17 cellular contexts compared by ENCODE assay signal in the genomic region with DNA sequence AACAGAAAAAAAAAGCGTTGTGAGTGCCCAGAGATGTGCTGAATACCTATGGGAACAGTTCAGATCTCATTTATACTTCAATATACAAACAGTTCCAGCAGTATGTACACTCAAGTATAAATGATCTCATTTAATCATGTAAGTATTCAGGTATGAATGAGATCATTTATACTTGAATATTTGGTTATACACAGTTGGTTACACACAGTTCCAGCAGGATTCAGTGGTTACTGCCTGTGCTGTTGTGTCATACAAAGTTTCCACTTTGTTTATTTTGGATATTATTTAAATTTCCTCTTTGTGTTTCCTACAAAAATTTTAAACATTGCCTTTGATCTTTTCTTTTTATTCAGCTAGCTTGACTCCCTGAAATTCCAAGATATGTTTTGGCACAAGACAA.
DNase-seq lines count a peak whose midpoint lies in the region; ATAC-seq lines count a peak whose summit lies in the region.
"Had no signal": no experiment of that assay in that cellular context is flagged by ENCODE, and none has a peak within 500 bp of the region (broad histone marks: within the 10 kb centered on the region; RNA-seq: fewer than 3 reads in every experiment).

No MANE protein-coding gene starts in this region.

- H3K27me3 ChIP-seq in GM23248 (replicated peaks; ENCODE audit: insufficient read depth) (no peaks in the 10 kb centered on the region), skeletal muscle satellite cell (ENCODE audit: control insufficient read depth, insufficient read depth, low read length) (no peaks in the 10 kb centered on the region)
- H3K27me3 ChIP-seq: Peyer's patch had no signal

- H3K36me3 ChIP-seq in GM23248 (ENCODE audit: low read depth): no peaks in the 10 kb centered on the region
- no peaks in the 10 kb centered on the region for H3K36me3 ChIP-seq in skeletal muscle satellite cell (ENCODE audit: insufficient read depth, low read length)
- H3K36me3 ChIP-seq: Peyer's patch had no signal

- peak; percentile 78 for DNase-seq in GM23248
- peak; percentile 20 for DNase-seq in SW480 (ENCODE audit: low spot score)
- DNase-seq in fibroblast of peridontal ligament (ENCODE audit: extremely low read depth): peak; percentile 26
- no peak for DNase-seq in dermis blood vessel endothelial cell
- no peak for DNase-seq in T-helper 1 cell
- DNase-seq: activated CD4-positive, CD25-positive, alpha-beta regulatory T cell; activated effector memory CD4-positive, alpha-beta T cell treated with anti-CD3 and anti-CD28 coated beads, Interleukin-2, amount 50 U/mL, for 16 hours; effector CD8-positive, alpha-beta T cell; kidney; NCI-H1694 treated with DMSO at 0.1 percent for 48 hours; NCI-H510A treated with DMSO at 0.1 percent for 48 hours; Peyer's patch; stimulated activated naive CD4-positive, alpha-beta T cell treated with Interleukin-2 at 50 U/mL for 16 hours had no signal

- H3K27ac ChIP-seq in GM23248: peak overlapping the region; percentile 67
- H3K27ac ChIP-seq: C4-2B, HL-60, Peyer's patch had no signal

- H3K4me1 ChIP-seq in GM23248 (ENCODE audit: insufficient read depth) (peaks cover 23% of the 10 kb centered on the region), skeletal muscle satellite cell (ENCODE audit: control insufficient read depth, insufficient read depth, low read length) (peaks cover 19% of the 10 kb centered on the region)
- H3K4me1 ChIP-seq: Peyer's patch had no signal

- no peak for ATAC-seq in HG02642 (IDR thresholded peaks at IDR 0.05; ENCODE audit: poor library complexity, unreplicated experiment)

- H3K79me2 ChIP-seq in GM23248 (ENCODE audit: insufficient read depth): no peaks in the 10 kb centered on the region

- no peak overlapping the region for H2AFZ ChIP-seq in GM23248

- no peaks in the 10 kb centered on the region for H3K9me2 ChIP-seq in GM23248 (ENCODE audit: insufficient read depth)

- in situ Hi-C loops in GM23248 (cut with MboI): no loop called here

- peak overlapping the region; percentile 2; the same call in 1 of the 2 replicates for H3K9ac ChIP-seq in GM23248
- H3K9ac ChIP-seq in skeletal muscle satellite cell (ENCODE audit: low read depth, low read length): peak overlapping the region; percentile 46

- H3K4me2 ChIP-seq in GM23248 (ENCODE audit: unreplicated experiment) (peak overlapping the region; percentile 78), skeletal muscle satellite cell (ENCODE audit: low read length) (peak overlapping the region; percentile 68)

- WGBS in GM23248 (ENCODE audit: low coverage in 1 of 2, low lambda C conversion rate in 2 of 2, missing lambda C conversion rate in 2 of 2), 2 experiments: 82 to 88% methylated on average over 1 of the region's 1 CpG

- H3K9me3 ChIP-seq in GM23248 (ENCODE audit: low read depth): no peaks in the 10 kb centered on the region
- peaks cover 10% of the 10 kb centered on the region for H3K9me3 ChIP-seq in skeletal muscle satellite cell (replicated peaks; ENCODE audit: low read length)
- H3K9me3 ChIP-seq: Peyer's patch had no signal

- H3K4me3 ChIP-seq in GM23248: peak overlapping the region; percentile 3
- no peak overlapping the region for H3K4me3 ChIP-seq in skeletal muscle satellite cell (ENCODE audit: low read length)
- H3K4me3 ChIP-seq: Peyer's patch had no signal

- no peaks in the 10 kb centered on the region for H4K20me1 ChIP-seq in GM23248 (ENCODE audit: insufficient read depth)

- H3F3A ChIP-seq in GM23248 (ENCODE audit: insufficient read depth): peaks cover 29% of the 10 kb centered on the region

Comparison
In these comparisons a context has a peak if more than half of its experiments do, and no peak if none do; other contexts are left out.
1. DNase-seq: peak in GM23248 (single experiment), SW480 (single experiment) and fibroblast of peridontal ligament (single experiment); none in dermis blood vessel endothelial cell (single experiment) and T-helper 1 cell (0 of 5).